ENCODE assay signal across 27 cellular contexts in the genomic region with DNA sequence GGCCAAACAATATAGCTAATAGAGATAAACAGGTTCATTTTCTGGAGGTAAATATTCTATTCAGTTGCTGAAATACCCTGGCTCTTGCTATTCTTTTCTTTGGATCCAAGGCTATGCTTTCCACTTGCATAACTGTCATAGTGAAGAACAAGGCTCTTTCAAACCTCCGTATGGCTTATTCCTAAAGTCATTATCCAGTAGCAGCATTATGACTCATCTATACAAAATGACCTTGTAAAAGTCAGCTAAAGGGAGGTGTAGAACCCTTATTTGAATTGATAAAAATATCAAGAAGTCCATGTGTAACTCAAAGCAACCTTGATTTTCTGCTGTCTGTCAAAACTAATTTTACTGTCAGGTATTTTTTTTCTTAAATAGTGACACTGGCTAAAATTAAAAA.
DNase-seq lines count a peak whose midpoint lies in the region; ATAC-seq, FAIRE-seq and TF ChIP-seq lines count a peak whose summit lies in the region.
"Had no signal": no experiment of that assay in that cellular context is flagged by ENCODE, and none has a peak within 500 bp of the region (broad histone marks: within the 10 kb centered on the region; RNA-seq: fewer than 3 reads in every experiment).

No MANE protein-coding gene starts in this region.

- no peak overlapping the region for H3K4me3 ChIP-seq in K562
- H3K4me3 ChIP-seq: heart left ventricle, MG63, sigmoid colon, thoracic aorta, uterus had no signal

- H3K79me2 ChIP-seq in K562 (ENCODE audit: control insufficient read depth, insufficient read depth, low read length): no peaks in the 10 kb centered on the region

- H3K36me3 ChIP-seq in K562 (ENCODE audit: control insufficient read depth, insufficient read depth, low read length): no peaks in the 10 kb centered on the region
- H3K36me3 ChIP-seq: heart left ventricle, MG63, neutrophil, sigmoid colon, thoracic aorta, uterus had no signal

- POLR2A ChIA-PET in K562 (lab: Yijun Ruan, JAX): no interaction called here

- CTCF ChIA-PET in K562 (lab: Yijun Ruan, JAX; ENCODE audit: low intra/inter-chr PET ratio): interaction anchor here (0.5 kb wide), 1 partner anchor 38 kb away, joined by 5 read pairs; no protein-coding TSS in a partner anchor

- no peaks in the 10 kb centered on the region for H3K9me3 ChIP-seq in K562 (replicated peaks; ENCODE audit: control insufficient read depth, insufficient read depth, low read depth, low read length)
- H3K9me3 ChIP-seq: heart left ventricle, MG63, neutrophil, sigmoid colon, thoracic aorta, uterus had no signal

- H3K9me1 ChIP-seq in K562 (ENCODE audit: control insufficient read depth, insufficient read depth, low read length): no peaks in the 10 kb centered on the region

- no peaks in the 10 kb centered on the region for H4K20me1 ChIP-seq in K562 (replicated peaks; ENCODE audit: control insufficient read depth, insufficient read depth, low read length)

- ATAC-seq in K562: no peak
- ATAC-seq in foreskin keratinocyte: no peak
- no peak for ATAC-seq in GM18517 (IDR thresholded peaks at IDR 0.05; ENCODE audit: unreplicated experiment)
- ATAC-seq: activated naive CD8-positive, alpha-beta T cell treated with anti-CD3 and anti-CD28 coated beads, Interleukin-2, amount 50 U/mL, for 24 hours; heart left ventricle; left colon had no signal

- peaks cover 0 to 9% of the 10 kb centered on the region in 2 experiments; a peak in 3 of 5 replicates for H3K4me1 ChIP-seq in K562 (replicated peaks in 1 of 2; ENCODE audit: control insufficient read depth in 2 of 2, insufficient read depth in 2 of 2, low read length in 2 of 2)
- no peaks in the 10 kb centered on the region for H3K4me1 ChIP-seq in foreskin keratinocyte
- H3K4me1 ChIP-seq: heart left ventricle, sigmoid colon, uterus had no signal

- TF ChIP-seq EP300 in K562 (IDR thresholded peaks at IDR 0.05; ENCODE audit: low read length): no peak

- FAIRE-seq in K562 (lab: Jason Lieb, UNC) (peak; percentile 79), frontal cortex (lab: Jason Lieb, UNC) (no peak)
- FAIRE-seq: H1 had no signal

- DNase-seq in EL (peak; percentile 26), LHCN-M2 (ENCODE audit: low read depth) (peak; percentile 40), K562 (ENCODE audit: extremely low read depth in 1 of 4, low spot score in 3 of 4) (peak in 1 of 4 experiments; percentile 16), pons (ENCODE audit: low spot score) (peak; percentile 36), foreskin keratinocyte (no peak), frontal cortex (ENCODE audit: low spot score in 2 of 2) (no peak)
- DNase-seq in stimulated activated CD4-positive, alpha-beta T cell treated with anti-CD3 and anti-CD28 coated beads, Interleukin-4, amount 100 ng/mL, for 4 hours: no peak
- DNase-seq: activated CD8-positive, alpha-beta memory T cell treated with anti-CD3 and anti-CD28 coated beads for 24 hours; activated naive CD8-positive, alpha-beta T cell treated with anti-CD3 and anti-CD28 coated beads, Interleukin-2, amount 50 U/mL, for 24 hours; activated T-cell treated with anti-CD3 and anti-CD28 coated beads, Interleukin-2, amount 50 U/mL, for 1 hour; Calu3; cerebellar nuclear complex; heart left ventricle; left colon; MG63; NCI-H1105 treated with DMSO at 0.1 percent for 48 hours; NCI-H2029; NCI-H2227 treated with DMSO at 0.1 percent for 48 hours; NCI-H774; sigmoid colon; stimulated activated naive CD4-positive, alpha-beta T cell; uterus had no signal

- no TSS peak for BruUV-seq in K562 (replicated peaks; lab: Mats Ljungman, UMichigan)

- no peak overlapping the region for H2AFZ ChIP-seq in K562 (ENCODE audit: low read depth, low read length)

- intact Hi-C loops in K562 (cut with micrococcal nuclease): no loop called here

- TF ChIP-seq CTCF in K562 (IDR thresholded peaks at IDR 0.05 in 2 of 3, conservative IDR thresholded peaks at IDR 0.05 in 1 of 3; ENCODE audit: insufficient read depth in 2 of 3, low read depth in 1 of 3, low read length in 3 of 3) (no peak), foreskin keratinocyte (conservative IDR thresholded peaks at IDR 0.05) (no peak)

- no peak for TF ChIP-seq POLR2A in K562 (conservative IDR thresholded peaks at IDR 0.05)

- H3K4me2 ChIP-seq in K562 (ENCODE audit: insufficient read depth, low read length): no peak overlapping the region

- no peak overlapping the region for H3K9ac ChIP-seq in K562 (ENCODE audit: insufficient read depth in 1 of 2, low read depth in 2 of 2, low read length in 2 of 2)

- in situ Hi-C loops in K562 (cut with MboI): no loop called here

- H3K27me3 ChIP-seq in K562 (ENCODE audit: control insufficient read depth in 2 of 2, insufficient read depth in 2 of 2, low read length in 2 of 2) (no peaks in the 10 kb centered on the region), foreskin keratinocyte (no peaks in the 10 kb centered on the region)
- H3K27me3 ChIP-seq: heart left ventricle, MG63, neutrophil, sigmoid colon, uterus had no signal

- H3K27ac ChIP-seq in K562 (ENCODE audit: extremely low read depth, low read depth, low read length) (no peak overlapping the region), foreskin keratinocyte (no peak overlapping the region)
- H3K27ac ChIP-seq: epithelial cell of prostate, heart left ventricle, neutrophil, sigmoid colon, thoracic aorta, uterus had no signal

- 0% methylated on average over 1 of the region's 1 CpG for WGBS in K562 (ENCODE audit: insufficient coverage, low coverage, missing lambda C conversion rate)

- TF ChIP-seq RAD21 in K562 (CRISPR knock-in tag; conservative IDR thresholded peaks at IDR 0.05 in 1 of 2, IDR thresholded peaks at IDR 0.05 in 1 of 2): no peak

TF ChIP-seq in K562, 482 proteins besides CTCF, POLR2A, EP300 and RAD21:
- TF ChIP-seq SMC3 (conservative IDR thresholded peaks at IDR 0.05; ENCODE audit: insufficient read depth, low read depth, low read length) (no peak), ARID1B (IDR thresholded peaks at IDR 0.05) (no peak), ESRRA (IDR thresholded peaks at IDR 0.05; ENCODE audit: borderline replicate concordance, low read depth) (no peak), BRD9 (IDR thresholded peaks at IDR 0.05; ENCODE audit: low read depth, partially characterized antibody) (no peak), JUND (IDR thresholded peaks at IDR 0.05; ENCODE audit: borderline replicate concordance, low read depth, low read length) (peak; percentile 58; the same call in 1 of the 2 replicates), JUND (tag; IDR thresholded peaks at IDR 0.05; ENCODE audit: borderline replicate concordance, low read depth, low read length) (0 out of 3 replicates have a peak, but pooled peaks have one; percentile 37), ZNF121 (CRISPR knock-in tag; conservative IDR thresholded peaks at IDR 0.05) (no peak), KLF1 (tag; IDR thresholded peaks at IDR 0.05) (no peak), FOSL1 (tag; conservative IDR thresholded peaks at IDR 0.05) (peak; percentile 35)
- TF ChIP-seq, protein P1, sequence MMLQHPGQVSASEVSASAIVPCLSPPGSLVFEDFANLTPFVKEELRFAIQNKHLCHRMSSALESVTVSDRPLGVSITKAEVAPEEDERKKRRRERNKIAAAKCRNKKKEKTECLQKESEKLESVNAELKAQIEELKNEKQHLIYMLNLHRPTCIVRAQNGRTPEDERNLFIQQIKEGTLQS (IDR thresholded peaks at IDR 0.05): peak; percentile 49
- TF ChIP-seq, protein P1 (CRISPR knock-in tag; conservative IDR thresholded peaks at IDR 0.05): no peak

Comparison
In these comparisons a context has a peak if more than half of its experiments do, and no peak if none do; other contexts are left out.
1. DNase-seq: peak in EL (single experiment), LHCN-M2 (single experiment) and pons (single experiment); none in foreskin keratinocyte (0 of 2), stimulated activated CD4-positive, alpha-beta T cell treated with anti-CD3 and anti-CD28 coated beads, Interleukin-4, amount 100 ng/mL, for 4 hours (0 of 2) and frontal cortex (0 of 2).